22 cellular contexts compared by ENCODE assay signal in the genomic region with DNA sequence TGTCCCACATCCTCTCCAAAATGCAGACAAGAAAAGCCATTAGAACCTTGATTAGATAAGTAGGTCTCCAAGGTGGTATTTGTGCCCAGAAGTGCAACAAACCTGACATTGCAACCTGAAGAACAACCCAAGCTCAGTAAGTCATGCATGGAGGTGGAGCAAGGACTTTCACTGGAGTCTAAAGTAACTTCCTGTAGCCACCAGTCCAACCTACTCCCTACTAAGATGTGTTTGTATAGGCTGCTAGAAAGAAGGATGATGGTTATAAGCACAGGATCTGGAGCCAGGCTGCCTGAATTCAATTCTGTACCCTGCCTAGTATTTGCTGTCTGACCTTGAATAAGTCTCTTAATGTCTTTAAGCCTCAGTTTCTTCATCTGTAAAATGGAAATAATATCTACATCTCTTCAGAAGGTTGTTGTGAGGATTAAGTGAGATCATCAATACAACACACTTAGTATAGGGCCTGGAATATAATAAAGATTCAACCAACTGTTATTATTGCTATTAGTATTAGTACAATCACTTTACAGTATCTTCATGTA. TPM values are rescaled to one million over a fixed set of nuclear protein-coding genes. Genes with fewer than 3 reads are reported as not detected.
DNase-seq lines count a peak whose midpoint lies in the region; ATAC-seq, FAIRE-seq and TF ChIP-seq lines count a peak whose summit lies in the region.
"Had no signal": no experiment of that assay in that cellular context is flagged by ENCODE, and none has a peak within 500 bp of the region (broad histone marks: within the 10 kb centered on the region; RNA-seq: fewer than 3 reads in every experiment).

No MANE protein-coding gene starts in this region.

- no peak for DNase-seq in activated CD8-positive, alpha-beta T cell treated with anti-CD3 and anti-CD28 coated beads, Interleukin-2, amount 10 ng/mL, durations not matched to agents 7 days and 5 days
- no peak for DNase-seq in activated CD8-positive, alpha-beta T cell treated with anti-CD3 and anti-CD28 coated beads for 36 hours
- DNase-seq in K562 (ENCODE audit: extremely low read depth in 1 of 4, low spot score in 3 of 4) (no peak), mucosa of descending colon (peak in 1 of 3 donors; percentile 13), small intestine (peak; percentile 38), HuH-7.5 (ENCODE audit: low spot score) (no peak), retina (no peak), left lobe of liver (ENCODE audit: low spot score) (no peak)
- DNase-seq: 8988T; CD4-positive, alpha-beta memory T cell; DMS153; DMS79; GDM1; GOT3; H7; HFFc6 had no signal

- H2AFZ ChIP-seq in K562 (ENCODE audit: low read depth, low read length) = no peak overlapping the region

- in situ Hi-C loops in K562 (cut with MboI) = no loop called here

- FAIRE-seq in K562 (lab: Jason Lieb, UNC) (no peak), small intestine (lab: Jason Lieb, UNC) (no peak)

- H3K27ac Mint-ChIP-seq in activated CD8-positive, alpha-beta T cell treated with anti-CD3 and anti-CD28 coated beads, Interleukin-2, amount 10 ng/mL, durations not matched to agents 7 days and 5 days = peak overlapping the region; percentile 61
- no peak overlapping the region for H3K27ac Mint-ChIP-seq in activated CD8-positive, alpha-beta T cell treated with anti-CD3 and anti-CD28 coated beads for 36 hours
- H3K27ac Mint-ChIP-seq: HFFc6 had no signal

- BruUV-seq in K562 (replicated peaks; lab: Mats Ljungman, UMichigan) = no TSS peak

- CTCF ChIA-PET in activated CD8-positive, alpha-beta T cell treated with anti-CD3 and anti-CD28 coated beads, Interleukin-2, amount 10 ng/mL, durations not matched to agents 7 days and 5 days (lab: Charles Lee) = interaction anchor here (1.0 to 1.4 kb wide), 3 partner anchors 8 to 58 kb away, joined by 3 to 4 read pairs (median 4); no protein-coding TSS in a partner anchor
- CTCF ChIA-PET in activated CD8-positive, alpha-beta T cell treated with anti-CD3 and anti-CD28 coated beads for 36 hours (lab: Charles Lee) = interaction anchor here (0.8 kb wide), 1 partner anchor 83 kb away, joined by 5 read pairs; no protein-coding TSS in a partner anchor
- CTCF ChIA-PET in K562 (lab: Yijun Ruan, JAX; ENCODE audit: low intra/inter-chr PET ratio) = no interaction called here

- H3K9me1 ChIP-seq in K562 (ENCODE audit: control insufficient read depth, insufficient read depth, low read length) = no peaks in the 10 kb centered on the region

- no peaks in the 10 kb centered on the region for H3K27me3 Mint-ChIP-seq in activated CD8-positive, alpha-beta T cell treated with anti-CD3 and anti-CD28 coated beads, Interleukin-2, amount 10 ng/mL, durations not matched to agents 7 days and 5 days (ENCODE audit: low read depth)
- no peaks in the 10 kb centered on the region for H3K27me3 Mint-ChIP-seq in activated CD8-positive, alpha-beta T cell treated with anti-CD3 and anti-CD28 coated beads for 36 hours
- H3K27me3 Mint-ChIP-seq: CD4-positive, alpha-beta memory T cell had no signal

- TF ChIP-seq EP300 in K562 (IDR thresholded peaks at IDR 0.05; ENCODE audit: low read length) = no peak

- H3K79me2 ChIP-seq in K562 (ENCODE audit: control insufficient read depth, insufficient read depth, low read length) = no peaks in the 10 kb centered on the region

- H3K4me3 Mint-ChIP-seq in activated CD8-positive, alpha-beta T cell treated with anti-CD3 and anti-CD28 coated beads, Interleukin-2, amount 10 ng/mL, durations not matched to agents 7 days and 5 days = no peak overlapping the region
- no peak overlapping the region for H3K4me3 Mint-ChIP-seq in activated CD8-positive, alpha-beta T cell treated with anti-CD3 and anti-CD28 coated beads for 36 hours
- H3K4me3 Mint-ChIP-seq: CD14-positive monocyte; CD4-positive, alpha-beta memory T cell; HFFc6 had no signal

- H3K4me1 Mint-ChIP-seq in activated CD8-positive, alpha-beta T cell treated with anti-CD3 and anti-CD28 coated beads, Interleukin-2, amount 10 ng/mL, durations not matched to agents 7 days and 5 days (ENCODE audit: low read depth) = peaks cover 6% of the 10 kb centered on the region
- no peaks in the 10 kb centered on the region for H3K4me1 Mint-ChIP-seq in activated CD8-positive, alpha-beta T cell treated with anti-CD3 and anti-CD28 coated beads for 36 hours (ENCODE audit: low read depth)
- H3K4me1 Mint-ChIP-seq: CD4-positive, alpha-beta memory T cell had no signal

- no peak overlapping the region for H3K9ac ChIP-seq in K562 (ENCODE audit: insufficient read depth in 1 of 2, low read depth in 2 of 2, low read length in 2 of 2)
- H3K9ac ChIP-seq: BLaER1 had no signal

- no peaks in the 10 kb centered on the region for H3K9me3 Mint-ChIP-seq in activated CD8-positive, alpha-beta T cell treated with anti-CD3 and anti-CD28 coated beads, Interleukin-2, amount 10 ng/mL, durations not matched to agents 7 days and 5 days (ENCODE audit: insufficient read depth)
- no peaks in the 10 kb centered on the region for H3K9me3 Mint-ChIP-seq in activated CD8-positive, alpha-beta T cell treated with anti-CD3 and anti-CD28 coated beads for 36 hours
- H3K9me3 Mint-ChIP-seq: CD14-positive monocyte, HFFc6 had no signal

- POLR2A ChIA-PET in activated CD8-positive, alpha-beta T cell treated with anti-CD3 and anti-CD28 coated beads, Interleukin-2, amount 10 ng/mL, durations not matched to agents 7 days and 5 days (lab: Charles Lee) = interaction anchor here (0.9 kb wide), 1 partner anchor 8 kb away, joined by 3 read pairs; no protein-coding TSS in a partner anchor
- POLR2A ChIA-PET in activated CD8-positive, alpha-beta T cell treated with anti-CD3 and anti-CD28 coated beads for 36 hours (lab: Charles Lee) = no interaction called here
- POLR2A ChIA-PET in K562 (lab: Yijun Ruan, JAX) = interaction anchor here (0.8 to 1.5 kb wide), 4 partner anchors 8 to 43 kb away, joined by 3 to 6 read pairs (median 3); no protein-coding TSS in a partner anchor

- no peak for TF ChIP-seq RAD21 in K562 (CRISPR knock-in tag; conservative IDR thresholded peaks at IDR 0.05 in 1 of 2, IDR thresholded peaks at IDR 0.05 in 1 of 2)

- H3K27ac ChIP-seq in K562 (ENCODE audit: extremely low read depth, low read depth, low read length) (no peak overlapping the region), small intestine (ENCODE audit: low read depth in 1 of 2, low read length in 1 of 2) (no peak overlapping the region)
- H3K27ac ChIP-seq: BLaER1 had no signal

- no peaks in the 10 kb centered on the region for H4K20me1 ChIP-seq in K562 (replicated peaks; ENCODE audit: control insufficient read depth, insufficient read depth, low read length)
- H4K20me1 ChIP-seq: BLaER1 had no signal

- peaks cover 35% of the 10 kb centered on the region for H3K36me3 Mint-ChIP-seq in activated CD8-positive, alpha-beta T cell treated with anti-CD3 and anti-CD28 coated beads, Interleukin-2, amount 10 ng/mL, durations not matched to agents 7 days and 5 days (ENCODE audit: low read depth)
- H3K36me3 Mint-ChIP-seq in activated CD8-positive, alpha-beta T cell treated with anti-CD3 and anti-CD28 coated beads for 36 hours (ENCODE audit: low read depth) = peaks cover 4% of the 10 kb centered on the region
- H3K36me3 Mint-ChIP-seq: CD14-positive monocyte; CD4-positive, alpha-beta memory T cell had no signal

- H3K36me3 ChIP-seq in K562 (ENCODE audit: control insufficient read depth, insufficient read depth, low read length) (peaks cover 23% of the 10 kb centered on the region; the same call in 2 of the 3 replicates), mucosa of descending colon (ENCODE audit: low read depth) (no peaks in the 10 kb centered on the region), small intestine (ENCODE audit: control insufficient read depth in 2 of 2, insufficient read depth in 2 of 2, low read length in 2 of 2) (no peaks in the 10 kb centered on the region)

- intact Hi-C loops in activated CD8-positive, alpha-beta T cell treated with anti-CD3 and anti-CD28 coated beads for 36 hours (cut with micrococcal nuclease) = no loop called here
- intact Hi-C loops in K562 (cut with micrococcal nuclease) (loop anchor here (5.0 kb wide), 1 partner anchor 599 kb away; no protein-coding TSS in a partner anchor), mucosa of descending colon (cut with DNase I, micrococcal nuclease) (no loop called here)

- H3K4me3 ChIP-seq in K562 = no peak overlapping the region
- H3K4me3 ChIP-seq in mucosa of descending colon = no peak overlapping the region
- H3K4me3 ChIP-seq in small intestine (ENCODE audit: low read depth in 1 of 2, low read length in 2 of 2) = no peak overlapping the region
- H3K4me3 ChIP-seq: BLaER1 had no signal

- H3K4me2 ChIP-seq in K562 (ENCODE audit: insufficient read depth, low read length) = no peak overlapping the region
- H3K4me2 ChIP-seq: BLaER1 had no signal

- TF ChIP-seq POLR2A in K562 (conservative IDR thresholded peaks at IDR 0.05) = no peak

- TF ChIP-seq CTCF in activated CD8-positive, alpha-beta T cell treated with anti-CD3 and anti-CD28 coated beads for 36 hours (IDR thresholded peaks at IDR 0.05) = no peak
- TF ChIP-seq CTCF in K562 (IDR thresholded peaks at IDR 0.05 in 2 of 3, conservative IDR thresholded peaks at IDR 0.05 in 1 of 3; ENCODE audit: insufficient read depth in 2 of 3, low read depth in 1 of 3, low read length in 3 of 3) (no peak), mucosa of descending colon (IDR thresholded peaks at IDR 0.05) (no peak)

- peaks cover 0 to 18% of the 10 kb centered on the region in 2 experiments; a peak in 2 of 5 replicates for H3K4me1 ChIP-seq in K562 (replicated peaks in 1 of 2; ENCODE audit: control insufficient read depth in 2 of 2, insufficient read depth in 2 of 2, low read length in 2 of 2)
- H3K4me1 ChIP-seq in mucosa of descending colon (ENCODE audit: low read depth) = peaks cover 6% of the 10 kb centered on the region
- H3K4me1 ChIP-seq in small intestine (ENCODE audit: control insufficient read depth in 2 of 2, insufficient read depth in 1 of 2, low read depth in 1 of 2, low read length in 1 of 2) = no peaks in the 10 kb centered on the region

- H3K9me3 ChIP-seq in K562 (replicated peaks; ENCODE audit: control insufficient read depth, insufficient read depth, low read depth, low read length) = no peaks in the 10 kb centered on the region
- no peaks in the 10 kb centered on the region for H3K9me3 ChIP-seq in mucosa of descending colon
- no peaks in the 10 kb centered on the region for H3K9me3 ChIP-seq in small intestine (ENCODE audit: control insufficient read depth, low read depth)
- H3K9me3 ChIP-seq: BLaER1 had no signal

- H3K27me3 ChIP-seq in K562 (ENCODE audit: control insufficient read depth in 2 of 2, insufficient read depth in 2 of 2, low read length in 2 of 2) = no peaks in the 10 kb centered on the region
- H3K27me3 ChIP-seq in small intestine (ENCODE audit: control insufficient read depth in 2 of 2, insufficient read depth in 2 of 2, low read length in 2 of 2) = no peaks in the 10 kb centered on the region
- H3K27me3 ChIP-seq: BLaER1 had no signal

- no peak for ATAC-seq in activated CD8-positive, alpha-beta T cell treated with anti-CD3 and anti-CD28 coated beads, Interleukin-2, amount 10 ng/mL, durations not matched to agents 7 days and 5 days
- no peak for ATAC-seq in activated CD8-positive, alpha-beta T cell treated with anti-CD3 and anti-CD28 coated beads for 36 hours
- ATAC-seq in K562 (no peak), mucosa of descending colon (peak; percentile 91), left lobe of liver (no peak)
- ATAC-seq: HCT116 had no signal

RNA-seq across cellular contexts. Expression of a gene that starts 32.3 kb away (rescaled TPM):
- total RNA-seq in activated CD8-positive, alpha-beta T cell treated with anti-CD3 and anti-CD28 coated beads, Interleukin-2, amount 10 ng/mL, durations not matched to agents 7 days and 5 days = under 1 TPM in 1 of 2 experiments, not detected in 1; 0.13 TPM
- not detected for total RNA-seq in activated CD8-positive, alpha-beta T cell treated with anti-CD3 and anti-CD28 coated beads for 36 hours
- 0.65 TPM in 1 of 2 replicates, not detected in the other for total RNA-seq in K562 (2011; cell fraction: chromatin; rRNA removed; ENCODE audit: low replicate concordance)
- total RNA-seq in K562 (2011; cell fraction: nucleolus; rRNA removed) = 0.13 TPM in 1 of 2 replicates, not detected in the other
- 0.31 and 0.37 TPM in 2 replicates for total RNA-seq in K562 (2011; cell fraction: nucleoplasm; rRNA removed)
- total RNA-seq in K562 (2014; rRNA removed) = 0.37 and 2.0 TPM in 2 replicates
- total RNA-seq in K562 (2014; rRNA removed; fragmentation: Illumina TruSeq; extraction: Trizol) = 0.33 and 0.70 TPM in 2 replicates
- 4.3 and 5.3 TPM in 2 replicates for total RNA-seq in K562 (2015; rRNA removed; fragmentation: Illumina TruSeq; extraction: Trizol)
- total RNA-seq in K562 (2021) = 0.71 and 1.1 TPM in 2 replicates
- polyA plus RNA-seq in K562 (2011; rRNA removed) = 0.20 and 0.26 TPM in 2 replicates
- 0.31 TPM in 1 of 2 replicates, not detected in the other for polyA plus RNA-seq in K562 (2011; cell fraction: cytosol; rRNA removed)
- 0.91 and 1.6 TPM in 2 replicates for polyA plus RNA-seq in K562 (2011; cell fraction: nucleus; rRNA removed)
- polyA plus RNA-seq in K562 (2012) = 4.9 and 5.5 TPM in 2 replicates
- polyA plus RNA-seq in K562 (2014; fragmentation: Illumina TruSeq; extraction: Trizol) = 1.1 and 1.4 TPM in 2 replicates
- polyA plus RNA-seq in K562 (2014; fragmentation: Nextera tagmentation; extraction: Ambion mirVana) = under 1 TPM; 0.69 to 0.99 TPM
- 1.5 and 2.5 TPM in 2 replicates for polyA plus RNA-seq in K562 (2014; rRNA removed)
- polyA minus RNA-seq in K562 (2011; rRNA and poly(A)+ RNA removed) = 0.21 TPM in 1 of 2 replicates, not detected in the other
- polyA minus RNA-seq in K562 (2011; cell fraction: cytosol; rRNA and poly(A)+ RNA removed) = not detected in 2 replicates
- polyA minus RNA-seq in K562 (2011; cell fraction: nucleus; rRNA and poly(A)+ RNA removed) = 0.11 and 0.13 TPM in 2 replicates
- total RNA-seq in mucosa of descending colon = 1 to 10 TPM in 2 of 3 donors, under 1 TPM in 1; 0.52 to 5.0 (median 4.9) TPM
- polyA plus RNA-seq in small intestine = under 1 TPM in 1 of 3 donors, not detected in 2; 0.54 TPM
- total RNA-seq in left lobe of liver = 0.23 TPM
- total RNA-seq: A673; CD4-positive, alpha-beta memory T cell; Daoy; H7 had no signal
- polyA plus RNA-seq: AG04450 had no signal

RNA-seq across cellular contexts. Expression of a gene that starts 51.3 kb away (rescaled TPM):
- total RNA-seq in activated CD8-positive, alpha-beta T cell treated with anti-CD3 and anti-CD28 coated beads, Interleukin-2, amount 10 ng/mL, durations not matched to agents 7 days and 5 days = 10 to 100 TPM; 11.6 to 12.5 TPM
- total RNA-seq in activated CD8-positive, alpha-beta T cell treated with anti-CD3 and anti-CD28 coated beads for 36 hours = 1 to 10 TPM; 9.8 to 9.9 TPM
- total RNA-seq in K562 (2011; cell fraction: chromatin; rRNA removed; ENCODE audit: low replicate concordance) = 18.7 and 19.9 TPM in 2 replicates
- total RNA-seq in K562 (2011; cell fraction: nucleolus; rRNA removed) = 25.3 and 28.2 TPM in 2 replicates
- total RNA-seq in K562 (2011; cell fraction: nucleoplasm; rRNA removed) = 18.4 and 21.5 TPM in 2 replicates
- total RNA-seq in K562 (2014; rRNA removed) = 28.0 and 29.3 TPM in 2 replicates
- 22.7 and 25.0 TPM in 2 replicates for total RNA-seq in K562 (2014; rRNA removed; fragmentation: Illumina TruSeq; extraction: Trizol)
- 33.1 and 38.0 TPM in 2 replicates for total RNA-seq in K562 (2015; rRNA removed; fragmentation: Illumina TruSeq; extraction: Trizol)
- total RNA-seq in K562 (2021) = 20.9 and 24.4 TPM in 2 replicates
- polyA plus RNA-seq in K562 (2011; rRNA removed) = 17.5 and 17.8 TPM in 2 replicates
- polyA plus RNA-seq in K562 (2011; cell fraction: cytosol; rRNA removed) = 12.9 and 18.4 TPM in 2 replicates
- polyA plus RNA-seq in K562 (2011; cell fraction: nucleus; rRNA removed) = 8.3 and 8.7 TPM in 2 replicates
- 20.3 and 44.3 TPM in 2 replicates for polyA plus RNA-seq in K562 (2012)
- 18.8 and 24.2 TPM in 2 replicates for polyA plus RNA-seq in K562 (2014; fragmentation: Illumina TruSeq; extraction: Trizol)
- 1 to 10 TPM; 4.9 to 6.8 TPM for polyA plus RNA-seq in K562 (2014; fragmentation: Nextera tagmentation; extraction: Ambion mirVana)
- polyA plus RNA-seq in K562 (2014; rRNA removed) = 16.6 and 27.7 TPM in 2 replicates
- polyA minus RNA-seq in K562 (2011; rRNA and poly(A)+ RNA removed) = 27.3 and 31.1 TPM in 2 replicates
- polyA minus RNA-seq in K562 (2011; cell fraction: cytosol; rRNA and poly(A)+ RNA removed) = 15.9 and 19.0 TPM in 2 replicates
- 11.8 and 13.1 TPM in 2 replicates for polyA minus RNA-seq in K562 (2011; cell fraction: nucleus; rRNA and poly(A)+ RNA removed)
- 10 to 100 TPM; 14.8 to 27.9 (median 27.8) TPM for total RNA-seq in mucosa of descending colon
- 10 to 100 TPM in 1 of 3 donors, 1 to 10 TPM in 2; 4.3 to 15.7 (median 6.9) TPM for polyA plus RNA-seq in small intestine
- 153 TPM for total RNA-seq in left lobe of liver
